In the genomic region with DNA sequence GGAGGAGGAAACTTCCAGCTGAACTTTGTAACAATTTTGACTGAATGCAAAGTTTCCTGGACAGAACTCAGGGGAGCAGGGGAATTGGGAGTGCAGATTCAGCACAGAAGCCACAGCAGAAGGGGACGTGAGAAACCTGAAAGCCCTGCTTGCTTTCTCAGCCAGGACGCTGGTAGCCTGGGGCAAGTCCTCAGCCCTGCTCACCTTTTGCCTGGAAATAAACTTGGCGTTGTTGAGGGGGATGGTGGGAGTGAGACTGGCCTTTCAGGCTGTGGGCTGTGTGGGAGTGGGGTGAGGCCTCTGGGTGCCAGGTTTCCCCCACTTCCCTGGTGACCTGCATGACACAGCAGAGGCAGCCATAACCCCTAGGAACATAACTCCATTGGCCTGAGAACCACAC, we compare ENCODE assay signal across 19 cellular contexts.
"Had no signal": no experiment of that assay in that cellular context is flagged by ENCODE, and none has a peak within 500 bp of the region (broad histone marks: within the 10 kb centered on the region; RNA-seq: fewer than 3 reads in every experiment).

No MANE protein-coding gene starts in this region.

- H3K27ac ChIP-seq: heart left ventricle, ovary, right atrium auricular region, sigmoid colon, skin epidermis, suprapubic skin, thyroid gland, upper lobe of right lung had no signal

- H3K9me3 ChIP-seq: mucosa of descending colon, ovary, sigmoid colon, thyroid gland, upper lobe of right lung had no signal

- DNase-seq: effector memory CD4-positive, alpha-beta T cell; heart left ventricle; hippocampal formation; kidney glomerular epithelial cell; mammary epithelial cell; naive thymus-derived CD8-positive, alpha-beta T cell; nucleus accumbens; ovary; sigmoid colon; stimulated activated CD4-positive, alpha-beta T cell treated with anti-CD3 and anti-CD28 coated beads, Interleukin-2, amount 100 ng/mL, for 24 hours; stimulated activated naive CD4-positive, alpha-beta T cell treated with Interleukin-2 at 50 U/mL for 16 hours; thyroid gland; upper lobe of right lung had no signal

- H3K4me3 Mint-ChIP-seq: naive thymus-derived CD8-positive, alpha-beta T cell; neural crest cell had no signal

- H3K4me3 ChIP-seq: heart left ventricle, mucosa of descending colon, ovary, right atrium auricular region, sigmoid colon, skin epidermis, suprapubic skin, thyroid gland, upper lobe of right lung had no signal

- H3K27me3 ChIP-seq: heart left ventricle, ovary, right atrium auricular region, sigmoid colon, suprapubic skin, thyroid gland, upper lobe of right lung had no signal

- H3K36me3 ChIP-seq: heart left ventricle, ovary, right atrium auricular region, sigmoid colon, suprapubic skin, thyroid gland, upper lobe of right lung had no signal

- H3K36me3 Mint-ChIP-seq: naive thymus-derived CD8-positive, alpha-beta T cell had no signal

- H3K27me3 Mint-ChIP-seq: naive thymus-derived CD8-positive, alpha-beta T cell had no signal

- H3K4me1 Mint-ChIP-seq: naive thymus-derived CD8-positive, alpha-beta T cell; neural crest cell had no signal

- H3K27ac Mint-ChIP-seq: naive thymus-derived CD8-positive, alpha-beta T cell had no signal

- ATAC-seq: esophagus mucosa; heart left ventricle; mucosa of descending colon; naive thymus-derived CD8-positive, alpha-beta T cell; upper lobe of right lung had no signal

- H3K4me1 ChIP-seq: heart left ventricle, right atrium auricular region, sigmoid colon, suprapubic skin, thyroid gland, upper lobe of right lung had no signal
